Comparison of ENCODE assay signal across 13 cellular contexts in genomic region chrX:1778817-1779216, GRCh38.
"Had no signal": no experiment of that assay in that cellular context is flagged by ENCODE, and none has a peak within 500 bp of the region (broad histone marks: within the 10 kb centered on the region; RNA-seq: fewer than 3 reads in every experiment).

No MANE protein-coding gene starts in this region.

- H3K4me2 ChIP-seq: hepatocyte had no signal

- H3K4me3 ChIP-seq: coronary artery, hepatocyte, ovary, testis had no signal

- H3K4me1 ChIP-seq: testis had no signal

- H3K9me3 ChIP-seq: ovary, testis had no signal

- DNase-seq: activated CD4-positive, alpha-beta memory T cell treated with anti-CD3 and anti-CD28 coated beads, Interleukin-2, amount 10 ng/mL, durations not matched to agents 7 days and 5 days; activated CD4-positive, alpha-beta T cell treated with anti-CD3 and anti-CD28 coated beads for 1 hour; activated CD8-positive, alpha-beta memory T cell treated with anti-CD3 and anti-CD28 coated beads, Interleukin-2, amount 50 U/mL, for 48 hours; activated naive CD4-positive, alpha-beta T cell; central memory CD4-positive, alpha-beta T cell; effector memory CD4-positive, alpha-beta T cell; ovary; stimulated activated CD4-positive, alpha-beta T cell treated with anti-CD3 and anti-CD28 coated beads, Interleukin-12 subunit alpha, Interleukin-12 subunit beta, amount 100 ng/mL, for 4 hours; stimulated activated naive CD4-positive, alpha-beta T cell treated with Interleukin-2 at 50 U/mL for 16 hours; testis had no signal

- H3K27ac ChIP-seq: coronary artery, epithelial cell of prostate, hepatocyte, ovary, testis had no signal
